Comparison of ENCODE assay signal across 8 cellular contexts in genomic region chr11:61587951-61588695, GRCh38. TPM values are rescaled to one million over a fixed set of nuclear protein-coding genes. Genes with fewer than 3 reads are reported as not detected.
DNase-seq lines count a peak whose midpoint lies in the region; ATAC-seq, FAIRE-seq and TF ChIP-seq lines count a peak whose summit lies in the region.

No MANE protein-coding gene starts in this region.

- H3K4me3 Mint-ChIP-seq in natural killer cell = peak overlapping the region; percentile 72

- no TSS peak for BruUV-seq in endothelial cell of umbilical vein (replicated peaks; lab: Mats Ljungman, UMichigan)

- no peak overlapping the region for H3K27ac ChIP-seq in endothelial cell of umbilical vein (ENCODE audit: insufficient read depth, low read depth, low read length)

- H3K9me1 ChIP-seq in endothelial cell of umbilical vein (replicated peaks; ENCODE audit: control insufficient read depth, extremely low read depth, insufficient read depth, low read length) = no peaks in the 10 kb centered on the region

- no peak overlapping the region for H3K27ac Mint-ChIP-seq in natural killer cell

- H3K9ac ChIP-seq in endothelial cell of umbilical vein (replicated peaks; ENCODE audit: extremely low read depth, insufficient read depth, low read length) = no peak overlapping the region

- POLR2A ChIA-PET in endothelial cell of umbilical vein (lab: Charles Lee) = no interaction called here

- no peak for FAIRE-seq in endothelial cell of umbilical vein (lab: Jason Lieb, UNC)

- H2AFZ ChIP-seq in endothelial cell of umbilical vein (ENCODE audit: low read depth, low read length) = no peak overlapping the region

- H3K27me3 ChIP-seq in endothelial cell of umbilical vein (ENCODE audit: control insufficient read depth in 2 of 2, insufficient read depth in 2 of 2, low read length in 2 of 2) = peaks cover 14 to 31% of the 10 kb centered on the region in 2 experiments

- H3K36me3 ChIP-seq in endothelial cell of umbilical vein (ENCODE audit: control insufficient read depth in 2 of 2, extremely low read depth in 1 of 2, insufficient read depth in 2 of 2, low read length in 2 of 2) = no peaks in the 10 kb centered on the region

- no peak overlapping the region for H3K4me2 ChIP-seq in endothelial cell of umbilical vein (ENCODE audit: insufficient read depth, low read length)

- H3K79me2 ChIP-seq in endothelial cell of umbilical vein (ENCODE audit: control insufficient read depth, insufficient read depth, low read length) = no peaks in the 10 kb centered on the region

- intact Hi-C loops in endothelial cell of umbilical vein (cut with micrococcal nuclease) (no loop called here), natural killer cell (cut with micrococcal nuclease) (no loop called here)

- dilution Hi-C loops in endothelial cell of umbilical vein (cut with MboI; ENCODE audit: extremely low pct_ligation_motif_present, low sequenced_read_pairs) = no loop called here

- H3K4me1 Mint-ChIP-seq in natural killer cell = peaks cover 7 to 11% of the 10 kb centered on the region in 2 donors

- no peaks in the 10 kb centered on the region for H3K9me3 ChIP-seq in endothelial cell of umbilical vein (replicated peaks; ENCODE audit: control insufficient read depth, insufficient read depth, low read length)

- DNase-seq in DMS53 treated with DMSO at 0.1 percent for 48 hours (lab: John Stamatoyannopoulos, UW; ENCODE audit: unreplicated experiment) = peak; percentile 57
- DNase-seq in NCI-H2171 (lab: John Stamatoyannopoulos, UW) = peak; percentile 41
- peak; percentile 70 for DNase-seq in activated CD8-positive, alpha-beta memory T cell treated with anti-CD3 and anti-CD28 coated beads, Interleukin-2, amount 50 U/mL, for 4 hours
- peak; percentile 22 for DNase-seq in endothelial cell of umbilical vein (ENCODE audit: low read depth, low spot score)
- DNase-seq in natural killer cell = peak; percentile 49
- DNase-seq in stimulated activated naive CD8-positive, alpha-beta T cell treated with anti-CD3 and anti-CD28 coated beads, Interleukin-15, Interleukin-2, amounts not matched to agents 100 U/mL and 50 U/mL, for 24 hours = peak; percentile 78
- no peak for DNase-seq in NK-92 treated with Interleukin-12 subunit alpha and Interleukin-12 subunit beta, amount 100 ng/mL, for 24 hours (lab: John Stamatoyannopoulos, UW)

- H3K4me1 ChIP-seq in endothelial cell of umbilical vein (ENCODE audit: control insufficient read depth, extremely low read depth, insufficient read depth, low read length) = no peaks in the 10 kb centered on the region

- CTCF ChIA-PET in endothelial cell of umbilical vein (lab: Charles Lee) = interaction anchor here (0.7 to 3.3 kb wide), 6 partner anchors 11 to 71 kb away, joined by 3 to 10 read pairs (median 4); no protein-coding TSS in a partner anchor

- H4K20me1 ChIP-seq in endothelial cell of umbilical vein (replicated peaks; ENCODE audit: control insufficient read depth, extremely low read depth, insufficient read depth, low read length) = no peaks in the 10 kb centered on the region

- peak overlapping the region in 1 of 3 experiments; percentile 7 for H3K4me3 ChIP-seq in endothelial cell of umbilical vein (replicated peaks in 1 of 3; ENCODE audit: insufficient read depth in 1 of 3, low read depth in 1 of 3, low read length in 3 of 3)

- no peaks in the 10 kb centered on the region for H3K36me3 Mint-ChIP-seq in natural killer cell

- H3K9me3 Mint-ChIP-seq in natural killer cell = no peaks in the 10 kb centered on the region

- peaks cover 45 to 51% of the 10 kb centered on the region in 2 donors for H3K27me3 Mint-ChIP-seq in natural killer cell (ENCODE audit: low read depth in 2 of 2)

- ATAC-seq in natural killer cell = peak; percentile 25 to 76 (median 74)
- ATAC-seq in stimulated activated naive CD8-positive, alpha-beta T cell treated with anti-CD3 and anti-CD28 coated beads, Interleukin-15, Interleukin-2, amounts not matched to agents 100 U/mL and 50 U/mL, for 24 hours = peak; percentile 59
- no peak for ATAC-seq in GM18502 (IDR thresholded peaks at IDR 0.05; ENCODE audit: poor library complexity, unreplicated experiment)

- TF ChIP-seq CTCF in endothelial cell of umbilical vein (IDR thresholded peaks at IDR 0.05; ENCODE audit: extremely low read depth in 1 of 2, insufficient read depth in 1 of 2, low read depth in 1 of 2, low read length in 2 of 2) (peak in 1 of 2 donors; percentile 27), natural killer cell (IDR thresholded peaks at IDR 0.05) (no peak)

- no peak for TF ChIP-seq POLR2A in endothelial cell of umbilical vein (IDR thresholded peaks at IDR 0.05; ENCODE audit: low read depth, low read length)

TF ChIP-seq in endothelial cell of umbilical vein, 7 proteins besides CTCF, POLR2A, EP300 and RAD21:
- TF ChIP-seq MYC (IDR thresholded peaks at IDR 0.05; ENCODE audit: low read depth, low read length) = no peak
- no peak for TF ChIP-seq POLR2AphosphoS5 (IDR thresholded peaks at IDR 0.05; ENCODE audit: insufficient read depth, low read depth, low read length)
- TF ChIP-seq FOS (IDR thresholded peaks at IDR 0.05; ENCODE audit: borderline replicate concordance, insufficient read depth, low read length) = no peak
- TF ChIP-seq MAX (IDR thresholded peaks at IDR 0.05; ENCODE audit: insufficient read depth, insufficient read length) = no peak
- TF ChIP-seq JUN (IDR thresholded peaks at IDR 0.05; ENCODE audit: borderline replicate concordance, insufficient read depth, insufficient read length, low read depth) = no peak
- TF ChIP-seq GATA2 (IDR thresholded peaks at IDR 0.05; ENCODE audit: insufficient read depth, insufficient read length, low read depth, low read length) = no peak

RNA-seq across cellular contexts. Expression of gene SYT7, which starts 7.2 kb away (rescaled TPM):
- 0.55 and 0.78 TPM in 2 replicates for total RNA-seq in endothelial cell of umbilical vein
- 0.08 and 0.13 TPM in 2 replicates for polyA plus RNA-seq in endothelial cell of umbilical vein
- 0.12 and 0.20 TPM in 2 replicates for polyA plus RNA-seq in endothelial cell of umbilical vein (2011; cell fraction: cytosol; rRNA removed)
- polyA plus RNA-seq in endothelial cell of umbilical vein (2011; cell fraction: nucleus; rRNA removed) = 0.11 and 0.21 TPM in 2 replicates
- polyA plus RNA-seq in endothelial cell of umbilical vein (2012) = 0.12 and 0.26 TPM in 2 replicates
- polyA minus RNA-seq in endothelial cell of umbilical vein = 0.13 and 0.36 TPM in 2 replicates
- 1.8 TPM for polyA minus RNA-seq in endothelial cell of umbilical vein (2011; cell fraction: cytosol; rRNA and poly(A)+ RNA removed)
- 0.10 and 0.24 TPM in 2 replicates for polyA minus RNA-seq in endothelial cell of umbilical vein (2011; cell fraction: nucleus; rRNA and poly(A)+ RNA removed)
- total RNA-seq in natural killer cell = under 1 TPM in 1 of 3 donors, not detected in 2; 0.07 TPM
